Comparison of ENCODE assay signal across 1 cellular context in genomic region chr17:39607851-39608130, GRCh38.
TF ChIP-seq lines count a peak whose summit lies in the region.

NEUROD2 (minus strand) TSS chr17:39607920; CDS start chr17:39606599, 1,321 bp downstream.

TF ChIP-seq in GM23338, 12 proteins besides CTCF, POLR2A, EP300 and RAD21:
- no peak for TF ChIP-seq ZNF462 (CRISPR knock-in tag; IDR thresholded peaks at IDR 0.05)
- TF ChIP-seq, protein P1, sequence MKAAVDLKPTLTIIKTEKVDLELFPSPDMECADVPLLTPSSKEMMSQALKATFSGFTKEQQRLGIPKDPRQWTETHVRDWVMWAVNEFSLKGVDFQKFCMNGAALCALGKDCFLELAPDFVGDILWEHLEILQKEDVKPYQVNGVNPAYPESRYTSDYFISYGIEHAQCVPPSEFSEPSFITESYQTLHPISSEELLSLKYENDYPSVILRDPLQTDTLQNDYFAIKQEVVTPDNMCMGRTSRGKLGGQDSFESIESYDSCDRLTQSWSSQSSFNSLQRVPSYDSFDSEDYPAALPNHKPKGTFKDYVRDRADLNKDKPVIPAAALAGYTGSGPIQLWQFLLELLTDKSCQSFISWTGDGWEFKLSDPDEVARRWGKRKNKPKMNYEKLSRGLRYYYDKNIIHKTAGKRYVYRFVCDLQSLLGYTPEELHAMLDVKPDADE (IDR thresholded peaks at IDR 0.05): no peak
- TF ChIP-seq JUNB (IDR thresholded peaks at IDR 0.05; ENCODE audit: unreplicated experiment): no peak
- TF ChIP-seq EZH2 (IDR thresholded peaks at IDR 0.05; ENCODE audit: low read depth, unreplicated experiment): no peak
- TF ChIP-seq ZNF114 (CRISPR knock-in tag; IDR thresholded peaks at IDR 0.05): no peak
- no peak for TF ChIP-seq POLR2AphosphoS5 (IDR thresholded peaks at IDR 0.05; ENCODE audit: low read depth)
- TF ChIP-seq ZNF331 (CRISPR knock-in tag; IDR thresholded peaks at IDR 0.05; ENCODE audit: low read depth): no peak
- TF ChIP-seq STAT1 (IDR thresholded peaks at IDR 0.05; ENCODE audit: unreplicated experiment): no peak
- no peak for TF ChIP-seq CREB1 (CRISPR knock-in tag; IDR thresholded peaks at IDR 0.05; ENCODE audit: low read depth)
- TF ChIP-seq EZH2phosphoT487 (IDR thresholded peaks at IDR 0.05; ENCODE audit: unreplicated experiment): no peak
- no peak for TF ChIP-seq NANOG (IDR thresholded peaks at IDR 0.05; ENCODE audit: borderline replicate concordance)
- no peak for TF ChIP-seq REST (IDR thresholded peaks at IDR 0.05; ENCODE audit: unreplicated experiment)
